In genomic region chr10:119253433-119254174, GRCh38 we compare ENCODE assay signal across 1 cellular context.
TF ChIP-seq lines count a peak whose summit lies in the region.

No MANE protein-coding gene starts in this region.

TF ChIP-seq in HepG2, 621 proteins besides CTCF, POLR2A, EP300 and RAD21 (continued from another document and continues in another):
- TF ChIP-seq TOE1 (CRISPR knock-in tag; IDR thresholded peaks at IDR 0.05) (no peak), ZNF207 (IDR thresholded peaks at IDR 0.05; ENCODE audit: borderline replicate concordance) (no peak), PCBP1 (IDR thresholded peaks at IDR 0.05; ENCODE audit: borderline replicate concordance, low read depth, low read length) (no peak), IRF1 (CRISPR knock-in tag; IDR thresholded peaks at IDR 0.05; ENCODE audit: low read depth) (no peak), SMC3 (IDR thresholded peaks at IDR 0.05; ENCODE audit: low read length) (peak; percentile 28; the same call in 1 of the 2 replicates), HDAC6 (IDR thresholded peaks at IDR 0.05; ENCODE audit: low read depth, low read length) (no peak), SATB2 (CRISPR knock-in tag; IDR thresholded peaks at IDR 0.05) (no peak), ZBED4 (CRISPR knock-in tag; IDR thresholded peaks at IDR 0.05; ENCODE audit: borderline replicate concordance) (0 out of 2 replicates have a peak, but pooled peaks have one; percentile 59), NFATC3 (CRISPR knock-in tag; IDR thresholded peaks at IDR 0.05) (0 out of 2 replicates have a peak, but pooled peaks have one; percentile 68), JDP2 (CRISPR knock-in tag; IDR thresholded peaks at IDR 0.05; ENCODE audit: borderline replicate concordance) (no peak), PHF21A (CRISPR knock-in tag; IDR thresholded peaks at IDR 0.05) (peak; percentile 74), SMAD1 (CRISPR knock-in tag; IDR thresholded peaks at IDR 0.05; ENCODE audit: borderline replicate concordance, low read depth) (no peak), ZNF441 (CRISPR knock-in tag; IDR thresholded peaks at IDR 0.05; ENCODE audit: borderline replicate concordance) (no peak), ZNF3 (CRISPR knock-in tag; IDR thresholded peaks at IDR 0.05) (no peak), ZNF883 (CRISPR knock-in tag; IDR thresholded peaks at IDR 0.05; ENCODE audit: not compliant biosample characterization) (no peak), KMT2B (CRISPR knock-in tag; IDR thresholded peaks at IDR 0.05) (0 out of 2 replicates have a peak, but pooled peaks have one; percentile 29), ZNF850 (CRISPR knock-in tag; conservative IDR thresholded peaks at IDR 0.05) (no peak), KDM5A (IDR thresholded peaks at IDR 0.05; ENCODE audit: borderline replicate concordance, low read length) (no peak; the same call in 1 of the 2 replicates), ELK4 (CRISPR knock-in tag; IDR thresholded peaks at IDR 0.05; ENCODE audit: borderline replicate concordance) (no peak), ZNF44 (CRISPR knock-in tag; IDR thresholded peaks at IDR 0.05) (no peak), THYN1 (CRISPR knock-in tag; IDR thresholded peaks at IDR 0.05; ENCODE audit: borderline replicate concordance, low read depth) (no peak), SRSF9 (IDR thresholded peaks at IDR 0.05; ENCODE audit: borderline replicate concordance, insufficient read depth, low read depth, low read length, poor library complexity, severe bottlenecking) (no peak)
- TF ChIP-seq, protein P1, sequence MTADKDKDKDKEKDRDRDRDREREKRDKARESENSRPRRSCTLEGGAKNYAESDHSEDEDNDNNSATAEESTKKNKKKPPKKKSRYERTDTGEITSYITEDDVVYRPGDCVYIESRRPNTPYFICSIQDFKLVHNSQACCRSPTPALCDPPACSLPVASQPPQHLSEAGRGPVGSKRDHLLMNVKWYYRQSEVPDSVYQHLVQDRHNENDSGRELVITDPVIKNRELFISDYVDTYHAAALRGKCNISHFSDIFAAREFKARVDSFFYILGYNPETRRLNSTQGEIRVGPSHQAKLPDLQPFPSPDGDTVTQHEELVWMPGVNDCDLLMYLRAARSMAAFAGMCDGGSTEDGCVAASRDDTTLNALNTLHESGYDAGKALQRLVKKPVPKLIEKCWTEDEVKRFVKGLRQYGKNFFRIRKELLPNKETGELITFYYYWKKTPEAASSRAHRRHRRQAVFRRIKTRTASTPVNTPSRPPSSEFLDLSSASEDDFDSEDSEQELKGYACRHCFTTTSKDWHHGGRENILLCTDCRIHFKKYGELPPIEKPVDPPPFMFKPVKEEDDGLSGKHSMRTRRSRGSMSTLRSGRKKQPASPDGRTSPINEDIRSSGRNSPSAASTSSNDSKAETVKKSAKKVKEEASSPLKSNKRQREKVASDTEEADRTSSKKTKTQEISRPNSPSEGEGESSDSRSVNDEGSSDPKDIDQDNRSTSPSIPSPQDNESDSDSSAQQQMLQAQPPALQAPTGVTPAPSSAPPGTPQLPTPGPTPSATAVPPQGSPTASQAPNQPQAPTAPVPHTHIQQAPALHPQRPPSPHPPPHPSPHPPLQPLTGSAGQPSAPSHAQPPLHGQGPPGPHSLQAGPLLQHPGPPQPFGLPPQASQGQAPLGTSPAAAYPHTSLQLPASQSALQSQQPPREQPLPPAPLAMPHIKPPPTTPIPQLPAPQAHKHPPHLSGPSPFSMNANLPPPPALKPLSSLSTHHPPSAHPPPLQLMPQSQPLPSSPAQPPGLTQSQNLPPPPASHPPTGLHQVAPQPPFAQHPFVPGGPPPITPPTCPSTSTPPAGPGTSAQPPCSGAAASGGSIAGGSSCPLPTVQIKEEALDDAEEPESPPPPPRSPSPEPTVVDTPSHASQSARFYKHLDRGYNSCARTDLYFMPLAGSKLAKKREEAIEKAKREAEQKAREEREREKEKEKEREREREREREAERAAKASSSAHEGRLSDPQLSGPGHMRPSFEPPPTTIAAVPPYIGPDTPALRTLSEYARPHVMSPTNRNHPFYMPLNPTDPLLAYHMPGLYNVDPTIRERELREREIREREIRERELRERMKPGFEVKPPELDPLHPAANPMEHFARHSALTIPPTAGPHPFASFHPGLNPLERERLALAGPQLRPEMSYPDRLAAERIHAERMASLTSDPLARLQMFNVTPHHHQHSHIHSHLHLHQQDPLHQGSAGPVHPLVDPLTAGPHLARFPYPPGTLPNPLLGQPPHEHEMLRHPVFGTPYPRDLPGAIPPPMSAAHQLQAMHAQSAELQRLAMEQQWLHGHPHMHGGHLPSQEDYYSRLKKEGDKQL (CRISPR knock-in tag; IDR thresholded peaks at IDR 0.05; ENCODE audit: low read depth), result peak; percentile 49; the same call in 1 of the 2 replicates
- TF ChIP-seq, protein P2, sequence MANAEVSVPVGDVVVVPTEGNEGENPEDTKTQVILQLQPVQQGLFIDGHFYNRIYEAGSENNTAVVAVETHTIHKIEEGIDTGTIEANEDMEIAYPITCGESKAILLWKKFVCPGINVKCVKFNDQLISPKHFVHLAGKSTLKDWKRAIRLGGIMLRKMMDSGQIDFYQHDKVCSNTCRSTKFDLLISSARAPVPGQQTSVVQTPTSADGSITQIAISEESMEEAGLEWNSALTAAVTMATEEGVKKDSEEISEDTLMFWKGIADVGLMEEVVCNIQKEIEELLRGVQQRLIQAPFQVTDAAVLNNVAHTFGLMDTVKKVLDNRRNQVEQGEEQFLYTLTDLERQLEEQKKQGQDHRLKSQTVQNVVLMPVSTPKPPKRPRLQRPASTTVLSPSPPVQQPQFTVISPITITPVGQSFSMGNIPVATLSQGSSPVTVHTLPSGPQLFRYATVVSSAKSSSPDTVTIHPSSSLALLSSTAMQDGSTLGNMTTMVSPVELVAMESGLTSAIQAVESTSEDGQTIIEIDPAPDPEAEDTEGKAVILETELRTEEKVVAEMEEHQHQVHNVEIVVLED (CRISPR knock-in tag; IDR thresholded peaks at IDR 0.05; ENCODE audit: borderline replicate concordance), result no peak
- TF ChIP-seq, protein P3, sequence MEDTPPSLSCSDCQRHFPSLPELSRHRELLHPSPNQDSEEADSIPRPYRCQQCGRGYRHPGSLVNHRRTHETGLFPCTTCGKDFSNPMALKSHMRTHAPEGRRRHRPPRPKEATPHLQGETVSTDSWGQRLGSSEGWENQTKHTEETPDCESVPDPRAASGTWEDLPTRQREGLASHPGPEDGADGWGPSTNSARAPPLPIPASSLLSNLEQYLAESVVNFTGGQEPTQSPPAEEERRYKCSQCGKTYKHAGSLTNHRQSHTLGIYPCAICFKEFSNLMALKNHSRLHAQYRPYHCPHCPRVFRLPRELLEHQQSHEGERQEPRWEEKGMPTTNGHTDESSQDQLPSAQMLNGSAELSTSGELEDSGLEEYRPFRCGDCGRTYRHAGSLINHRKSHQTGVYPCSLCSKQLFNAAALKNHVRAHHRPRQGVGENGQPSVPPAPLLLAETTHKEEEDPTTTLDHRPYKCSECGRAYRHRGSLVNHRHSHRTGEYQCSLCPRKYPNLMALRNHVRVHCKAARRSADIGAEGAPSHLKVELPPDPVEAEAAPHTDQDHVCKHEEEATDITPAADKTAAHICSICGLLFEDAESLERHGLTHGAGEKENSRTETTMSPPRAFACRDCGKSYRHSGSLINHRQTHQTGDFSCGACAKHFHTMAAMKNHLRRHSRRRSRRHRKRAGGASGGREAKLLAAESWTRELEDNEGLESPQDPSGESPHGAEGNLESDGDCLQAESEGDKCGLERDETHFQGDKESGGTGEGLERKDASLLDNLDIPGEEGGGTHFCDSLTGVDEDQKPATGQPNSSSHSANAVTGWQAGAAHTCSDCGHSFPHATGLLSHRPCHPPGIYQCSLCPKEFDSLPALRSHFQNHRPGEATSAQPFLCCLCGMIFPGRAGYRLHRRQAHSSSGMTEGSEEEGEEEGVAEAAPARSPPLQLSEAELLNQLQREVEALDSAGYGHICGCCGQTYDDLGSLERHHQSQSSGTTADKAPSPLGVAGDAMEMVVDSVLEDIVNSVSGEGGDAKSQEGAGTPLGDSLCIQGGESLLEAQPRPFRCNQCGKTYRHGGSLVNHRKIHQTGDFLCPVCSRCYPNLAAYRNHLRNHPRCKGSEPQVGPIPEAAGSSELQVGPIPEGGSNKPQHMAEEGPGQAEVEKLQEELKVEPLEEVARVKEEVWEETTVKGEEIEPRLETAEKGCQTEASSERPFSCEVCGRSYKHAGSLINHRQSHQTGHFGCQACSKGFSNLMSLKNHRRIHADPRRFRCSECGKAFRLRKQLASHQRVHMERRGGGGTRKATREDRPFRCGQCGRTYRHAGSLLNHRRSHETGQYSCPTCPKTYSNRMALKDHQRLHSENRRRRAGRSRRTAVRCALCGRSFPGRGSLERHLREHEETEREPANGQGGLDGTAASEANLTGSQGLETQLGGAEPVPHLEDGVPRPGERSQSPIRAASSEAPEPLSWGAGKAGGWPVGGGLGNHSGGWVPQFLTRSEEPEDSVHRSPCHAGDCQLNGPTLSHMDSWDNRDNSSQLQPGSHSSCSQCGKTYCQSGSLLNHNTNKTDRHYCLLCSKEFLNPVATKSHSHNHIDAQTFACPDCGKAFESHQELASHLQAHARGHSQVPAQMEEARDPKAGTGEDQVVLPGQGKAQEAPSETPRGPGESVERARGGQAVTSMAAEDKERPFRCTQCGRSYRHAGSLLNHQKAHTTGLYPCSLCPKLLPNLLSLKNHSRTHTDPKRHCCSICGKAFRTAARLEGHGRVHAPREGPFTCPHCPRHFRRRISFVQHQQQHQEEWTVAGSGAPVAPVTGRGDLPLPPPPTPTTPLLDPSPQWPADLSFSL (CRISPR knock-in tag; IDR thresholded peaks at IDR 0.05), result peak; percentile 96
- TF ChIP-seq, protein P4, sequence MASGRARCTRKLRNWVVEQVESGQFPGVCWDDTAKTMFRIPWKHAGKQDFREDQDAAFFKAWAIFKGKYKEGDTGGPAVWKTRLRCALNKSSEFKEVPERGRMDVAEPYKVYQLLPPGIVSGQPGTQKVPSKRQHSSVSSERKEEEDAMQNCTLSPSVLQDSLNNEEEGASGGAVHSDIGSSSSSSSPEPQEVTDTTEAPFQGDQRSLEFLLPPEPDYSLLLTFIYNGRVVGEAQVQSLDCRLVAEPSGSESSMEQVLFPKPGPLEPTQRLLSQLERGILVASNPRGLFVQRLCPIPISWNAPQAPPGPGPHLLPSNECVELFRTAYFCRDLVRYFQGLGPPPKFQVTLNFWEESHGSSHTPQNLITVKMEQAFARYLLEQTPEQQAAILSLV (CRISPR knock-in tag; IDR thresholded peaks at IDR 0.05; ENCODE audit: borderline replicate concordance), result no peak
- TF ChIP-seq, protein P5, sequence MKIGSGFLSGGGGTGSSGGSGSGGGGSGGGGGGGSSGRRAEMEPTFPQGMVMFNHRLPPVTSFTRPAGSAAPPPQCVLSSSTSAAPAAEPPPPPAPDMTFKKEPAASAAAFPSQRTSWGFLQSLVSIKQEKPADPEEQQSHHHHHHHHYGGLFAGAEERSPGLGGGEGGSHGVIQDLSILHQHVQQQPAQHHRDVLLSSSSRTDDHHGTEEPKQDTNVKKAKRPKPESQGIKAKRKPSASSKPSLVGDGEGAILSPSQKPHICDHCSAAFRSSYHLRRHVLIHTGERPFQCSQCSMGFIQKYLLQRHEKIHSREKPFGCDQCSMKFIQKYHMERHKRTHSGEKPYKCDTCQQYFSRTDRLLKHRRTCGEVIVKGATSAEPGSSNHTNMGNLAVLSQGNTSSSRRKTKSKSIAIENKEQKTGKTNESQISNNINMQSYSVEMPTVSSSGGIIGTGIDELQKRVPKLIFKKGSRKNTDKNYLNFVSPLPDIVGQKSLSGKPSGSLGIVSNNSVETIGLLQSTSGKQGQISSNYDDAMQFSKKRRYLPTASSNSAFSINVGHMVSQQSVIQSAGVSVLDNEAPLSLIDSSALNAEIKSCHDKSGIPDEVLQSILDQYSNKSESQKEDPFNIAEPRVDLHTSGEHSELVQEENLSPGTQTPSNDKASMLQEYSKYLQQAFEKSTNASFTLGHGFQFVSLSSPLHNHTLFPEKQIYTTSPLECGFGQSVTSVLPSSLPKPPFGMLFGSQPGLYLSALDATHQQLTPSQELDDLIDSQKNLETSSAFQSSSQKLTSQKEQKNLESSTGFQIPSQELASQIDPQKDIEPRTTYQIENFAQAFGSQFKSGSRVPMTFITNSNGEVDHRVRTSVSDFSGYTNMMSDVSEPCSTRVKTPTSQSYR (CRISPR knock-in tag; IDR thresholded peaks at IDR 0.05; ENCODE audit: borderline replicate concordance), result 0 out of 2 replicates have a peak, but pooled peaks have one; percentile 12
- TF ChIP-seq, protein P6, sequence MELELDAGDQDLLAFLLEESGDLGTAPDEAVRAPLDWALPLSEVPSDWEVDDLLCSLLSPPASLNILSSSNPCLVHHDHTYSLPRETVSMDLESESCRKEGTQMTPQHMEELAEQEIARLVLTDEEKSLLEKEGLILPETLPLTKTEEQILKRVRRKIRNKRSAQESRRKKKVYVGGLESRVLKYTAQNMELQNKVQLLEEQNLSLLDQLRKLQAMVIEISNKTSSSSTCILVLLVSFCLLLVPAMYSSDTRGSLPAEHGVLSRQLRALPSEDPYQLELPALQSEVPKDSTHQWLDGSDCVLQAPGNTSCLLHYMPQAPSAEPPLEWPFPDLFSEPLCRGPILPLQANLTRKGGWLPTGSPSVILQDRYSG (CRISPR knock-in tag; IDR thresholded peaks at IDR 0.05), result no peak
